In the genomic region with DNA sequence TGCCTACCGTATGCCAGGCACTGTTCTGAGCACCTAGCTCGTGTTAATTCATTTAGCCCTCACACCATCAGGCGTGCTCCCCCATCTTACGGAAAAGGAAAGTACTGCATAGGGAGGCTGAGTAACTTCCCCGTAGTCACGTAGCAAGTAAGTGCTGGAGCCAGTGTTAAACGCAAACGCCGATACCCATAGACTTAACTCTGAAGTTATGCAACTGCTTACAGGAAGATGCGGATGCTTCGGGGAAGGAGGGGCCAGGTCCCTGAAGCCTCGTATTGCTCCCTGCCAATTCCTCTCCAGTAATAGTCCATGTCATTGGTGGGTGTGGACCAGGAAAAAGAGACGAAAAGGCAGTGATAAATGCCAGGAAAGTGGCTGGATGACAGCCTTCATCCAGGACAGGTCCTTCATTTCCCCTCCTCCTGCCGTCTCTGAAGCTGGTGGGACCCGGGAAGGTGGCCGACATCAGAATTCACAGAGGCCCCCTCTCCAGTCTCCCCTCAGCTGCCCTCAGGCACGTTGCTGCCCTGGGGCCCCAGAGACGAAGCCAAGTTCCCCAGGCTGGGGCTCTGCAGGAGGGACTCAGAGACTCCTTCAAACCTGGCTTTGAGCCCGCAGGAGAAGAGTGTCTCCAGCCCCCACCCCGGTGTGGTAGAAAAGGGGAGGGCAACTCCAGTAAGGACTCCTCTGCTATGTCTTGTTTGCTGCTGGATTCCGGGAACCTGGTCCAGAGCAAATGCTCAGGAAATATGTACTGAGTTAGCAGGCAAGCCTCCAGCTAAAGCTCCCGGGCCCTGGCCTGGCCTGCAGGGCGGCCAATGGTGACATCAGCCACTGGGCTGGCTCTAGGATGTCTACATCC, we compare ENCODE assay signal across 8 cellular contexts. TPM values are rescaled to one million over a fixed set of nuclear protein-coding genes. Genes with fewer than 3 reads are reported as not detected.
A peak's percentile ranks its signal among the peaks of the same experiment; 100 is the strongest.
DNase-seq lines count a peak whose midpoint lies in the region; ATAC-seq and TF ChIP-seq lines count a peak whose summit lies in the region.

No MANE protein-coding gene starts in this region.

- DNase-seq in AG10803 (ENCODE audit: low read depth) = peak; percentile 90
- DNase-seq in HFFc6 = peak; percentile 83
- peak; percentile 91 for DNase-seq in left ventricle myocardium superior
- no peak for DNase-seq in middle frontal gyrus (ENCODE audit: extremely low spot score, low spot score)
- DNase-seq in activated CD4-positive, CD25-positive, alpha-beta regulatory T cell (lab: John Stamatoyannopoulos, UW) = no peak

- H3K4me3 ChIP-seq in AG10803 (ENCODE audit: low read length) (peak overlapping the region; percentile 36), skeletal muscle tissue (ENCODE audit: low read length in 3 of 3) (peak overlapping the region; percentile 37 to 69 (median 39))

- H3K27me3 ChIP-seq in skeletal muscle tissue (ENCODE audit: control insufficient read depth in 3 of 3, insufficient read depth in 3 of 3, low read length in 3 of 3) = peaks cover 0 to 4% (median 0%) of the 10 kb centered on the region in 3 donors

- no peaks in the 10 kb centered on the region for H3K9me3 ChIP-seq in skeletal muscle tissue (ENCODE audit: control insufficient read depth in 3 of 3, low read length in 3 of 3)

- TF ChIP-seq CTCF in AG10803 (conservative IDR thresholded peaks at IDR 0.05; ENCODE audit: low read length) (peak; percentile 42), HFFc6 (IDR thresholded peaks at IDR 0.05) (peak; percentile 30; the same call in 1 of the 2 replicates)

- peaks cover 3% of the 10 kb centered on the region for H3K27me3 Mint-ChIP-seq in HFFc6 (ENCODE audit: insufficient read depth)
- H3K27me3 Mint-ChIP-seq in activated naive CD4-positive, alpha-beta T cell treated with anti-CD3 and anti-CD28 coated beads, Interleukin-2, amount 50 U/mL, for 24 hours = no peaks in the 10 kb centered on the region

- peak overlapping the region; percentile 95 for H3K27ac ChIP-seq in skeletal muscle tissue (ENCODE audit: low read depth, low read length)

- H3K4me1 ChIP-seq in skeletal muscle tissue (ENCODE audit: control insufficient read depth in 3 of 3, insufficient read depth in 3 of 3, low read length in 3 of 3) = peaks cover 16 to 37% (median 26%) of the 10 kb centered on the region in 3 donors

- H3K4me1 Mint-ChIP-seq in HFFc6 (ENCODE audit: low read depth) = peaks cover 25% of the 10 kb centered on the region
- H3K4me1 Mint-ChIP-seq in activated naive CD4-positive, alpha-beta T cell treated with anti-CD3 and anti-CD28 coated beads, Interleukin-2, amount 50 U/mL, for 24 hours = peaks cover 7% of the 10 kb centered on the region

- ATAC-seq in left ventricle myocardium superior (peak; percentile 90), HG02610 (IDR thresholded peaks at IDR 0.05; ENCODE audit: unreplicated experiment) (no peak)

- peak overlapping the region; percentile 73 for H3K4me3 Mint-ChIP-seq in HFFc6
- H3K4me3 Mint-ChIP-seq in activated naive CD4-positive, alpha-beta T cell treated with anti-CD3 and anti-CD28 coated beads, Interleukin-2, amount 50 U/mL, for 24 hours = peak overlapping the region; percentile 13

- intact Hi-C loops in left ventricle myocardium superior (cut with micrococcal nuclease) = no loop called here

- H3K9ac ChIP-seq in skeletal muscle tissue (ENCODE audit: low read depth in 1 of 3, low read length in 3 of 3) = peak overlapping the region; percentile 68 to 73 (median 72)

- H3K36me3 ChIP-seq in skeletal muscle tissue (ENCODE audit: control insufficient read depth in 3 of 3, insufficient read depth in 3 of 3, low read length in 3 of 3) = no peaks in the 10 kb centered on the region

- H3K36me3 Mint-ChIP-seq in HFFc6 (ENCODE audit: low read depth) = no peaks in the 10 kb centered on the region
- H3K36me3 Mint-ChIP-seq in activated naive CD4-positive, alpha-beta T cell treated with anti-CD3 and anti-CD28 coated beads, Interleukin-2, amount 50 U/mL, for 24 hours = no peaks in the 10 kb centered on the region

- no peaks in the 10 kb centered on the region for H3K9me3 Mint-ChIP-seq in HFFc6
- no peaks in the 10 kb centered on the region for H3K9me3 Mint-ChIP-seq in activated naive CD4-positive, alpha-beta T cell treated with anti-CD3 and anti-CD28 coated beads, Interleukin-2, amount 50 U/mL, for 24 hours

- peak overlapping the region; percentile 79 for H3K27ac Mint-ChIP-seq in HFFc6
- peak overlapping the region; percentile 6 for H3K27ac Mint-ChIP-seq in activated naive CD4-positive, alpha-beta T cell treated with anti-CD3 and anti-CD28 coated beads, Interleukin-2, amount 50 U/mL, for 24 hours

RNA-seq across cellular contexts. Expression of a gene that starts 37.7 kb away (rescaled TPM):
- total RNA-seq in HFFc6 (2021; fragmentation: NEBNext Ultra II Directional; extraction: Animal tissue kit (Norgen Biotek cat#: 25700)) = under 1 TPM in 2 of 6 experiments, not detected in 4; 0.26 to 0.45 TPM
- total RNA-seq in left ventricle myocardium superior = 0.07 TPM
- total RNA-seq in skeletal muscle tissue = not detected

RNA-seq across cellular contexts. Expression of a gene that starts 56.8 kb away (rescaled TPM):
- total RNA-seq in HFFc6 (2021; fragmentation: NEBNext Ultra II Directional; extraction: Animal tissue kit (Norgen Biotek cat#: 25700)) = 100 to 1,000 TPM; 496 to 872 (median 617) TPM
- 40.0 TPM for total RNA-seq in left ventricle myocardium superior
- total RNA-seq in skeletal muscle tissue = 62.1 TPM

Comparison
In these comparisons a context has a peak if more than half of its experiments do, and no peak if none do; other contexts are left out.
1. DNase-seq: peak in AG10803 (single experiment), HFFc6 (single experiment) and left ventricle myocardium superior (single experiment); none in middle frontal gyrus (single experiment) and activated CD4-positive, CD25-positive, alpha-beta regulatory T cell (0 of 4).